ENCODE assay signal across 1 cellular context in the genomic region with DNA sequence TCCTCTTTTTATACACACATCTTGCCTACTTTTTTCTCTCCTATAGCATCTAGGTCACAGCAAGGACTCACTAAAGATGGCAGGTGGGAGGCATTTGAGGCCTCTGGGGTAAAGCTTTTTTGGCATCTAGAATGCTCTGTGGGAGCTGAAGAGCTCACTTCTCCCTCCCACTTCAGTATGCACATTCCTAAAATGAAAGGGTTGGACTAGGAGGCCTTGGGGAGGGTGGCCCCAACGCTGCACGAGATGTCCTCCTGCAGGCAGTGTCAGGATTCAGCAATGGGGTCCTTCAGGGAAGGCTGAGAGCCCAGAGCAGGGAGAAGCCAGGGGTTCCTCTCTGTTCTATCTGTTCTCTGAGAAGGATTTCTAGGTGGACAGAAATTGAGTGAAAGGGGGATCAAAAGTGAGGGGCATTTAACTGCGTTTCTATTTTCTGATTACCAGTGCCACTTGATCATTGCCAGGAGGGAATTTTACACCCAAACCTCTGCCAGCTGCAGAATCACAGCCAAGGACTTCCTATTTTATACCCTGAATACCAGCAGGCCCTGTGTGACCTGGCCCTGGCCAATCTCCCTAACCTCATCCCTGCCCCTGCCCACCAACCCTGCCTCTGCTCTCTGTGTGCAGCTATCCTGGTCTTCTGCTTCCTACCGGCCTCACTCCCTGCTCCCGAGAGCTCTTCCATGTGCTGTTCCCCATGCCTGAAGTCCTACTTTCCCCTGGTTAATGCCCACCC.
TF ChIP-seq lines count a peak whose summit lies in the region.

No MANE protein-coding gene starts in this region.

TF ChIP-seq in WTC11, 78 proteins besides CTCF, POLR2A, EP300 and RAD21 (continued from another document):
- TF ChIP-seq, protein P1, sequence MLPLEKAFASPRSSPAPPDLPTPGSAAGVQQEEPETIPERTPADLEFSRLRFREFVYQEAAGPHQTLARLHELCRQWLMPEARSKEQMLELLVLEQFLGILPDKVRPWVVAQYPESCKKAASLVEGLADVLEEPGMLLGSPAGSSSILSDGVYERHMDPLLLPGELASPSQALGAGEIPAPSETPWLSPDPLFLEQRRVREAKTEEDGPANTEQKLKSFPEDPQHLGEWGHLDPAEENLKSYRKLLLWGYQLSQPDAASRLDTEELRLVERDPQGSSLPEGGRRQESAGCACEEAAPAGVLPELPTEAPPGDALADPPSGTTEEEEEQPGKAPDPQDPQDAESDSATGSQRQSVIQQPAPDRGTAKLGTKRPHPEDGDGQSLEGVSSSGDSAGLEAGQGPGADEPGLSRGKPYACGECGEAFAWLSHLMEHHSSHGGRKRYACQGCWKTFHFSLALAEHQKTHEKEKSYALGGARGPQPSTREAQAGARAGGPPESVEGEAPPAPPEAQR (CRISPR knock-in tag; IDR thresholded peaks at IDR 0.05) = no peak
- TF ChIP-seq ZNF425 (CRISPR knock-in tag; conservative IDR thresholded peaks at IDR 0.05) (no peak), ZNF416 (CRISPR knock-in tag; IDR thresholded peaks at IDR 0.05) (no peak), USF2 (CRISPR knock-in tag; IDR thresholded peaks at IDR 0.05) (no peak), NR1H2 (CRISPR knock-in tag; IDR thresholded peaks at IDR 0.05) (no peak), FOXK1 (CRISPR knock-in tag; IDR thresholded peaks at IDR 0.05) (no peak), ZNF121 (CRISPR knock-in tag; IDR thresholded peaks at IDR 0.05) (no peak)
- TF ChIP-seq, protein P2, sequence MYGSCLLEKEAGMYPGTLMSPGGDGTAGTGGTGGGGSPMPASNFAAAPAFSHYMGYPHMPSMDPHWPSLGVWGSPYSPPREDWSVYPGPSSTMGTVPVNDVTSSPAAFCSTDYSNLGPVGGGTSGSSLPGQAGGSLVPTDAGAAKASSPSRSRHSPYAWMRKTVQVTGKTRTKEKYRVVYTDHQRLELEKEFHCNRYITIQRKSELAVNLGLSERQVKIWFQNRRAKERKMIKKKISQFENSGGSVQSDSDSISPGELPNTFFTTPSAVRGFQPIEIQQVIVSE (CRISPR knock-in tag; IDR thresholded peaks at IDR 0.05; ENCODE audit: borderline replicate concordance) = no peak
